ENCODE assay signal across 9 cellular contexts in the genomic region with DNA sequence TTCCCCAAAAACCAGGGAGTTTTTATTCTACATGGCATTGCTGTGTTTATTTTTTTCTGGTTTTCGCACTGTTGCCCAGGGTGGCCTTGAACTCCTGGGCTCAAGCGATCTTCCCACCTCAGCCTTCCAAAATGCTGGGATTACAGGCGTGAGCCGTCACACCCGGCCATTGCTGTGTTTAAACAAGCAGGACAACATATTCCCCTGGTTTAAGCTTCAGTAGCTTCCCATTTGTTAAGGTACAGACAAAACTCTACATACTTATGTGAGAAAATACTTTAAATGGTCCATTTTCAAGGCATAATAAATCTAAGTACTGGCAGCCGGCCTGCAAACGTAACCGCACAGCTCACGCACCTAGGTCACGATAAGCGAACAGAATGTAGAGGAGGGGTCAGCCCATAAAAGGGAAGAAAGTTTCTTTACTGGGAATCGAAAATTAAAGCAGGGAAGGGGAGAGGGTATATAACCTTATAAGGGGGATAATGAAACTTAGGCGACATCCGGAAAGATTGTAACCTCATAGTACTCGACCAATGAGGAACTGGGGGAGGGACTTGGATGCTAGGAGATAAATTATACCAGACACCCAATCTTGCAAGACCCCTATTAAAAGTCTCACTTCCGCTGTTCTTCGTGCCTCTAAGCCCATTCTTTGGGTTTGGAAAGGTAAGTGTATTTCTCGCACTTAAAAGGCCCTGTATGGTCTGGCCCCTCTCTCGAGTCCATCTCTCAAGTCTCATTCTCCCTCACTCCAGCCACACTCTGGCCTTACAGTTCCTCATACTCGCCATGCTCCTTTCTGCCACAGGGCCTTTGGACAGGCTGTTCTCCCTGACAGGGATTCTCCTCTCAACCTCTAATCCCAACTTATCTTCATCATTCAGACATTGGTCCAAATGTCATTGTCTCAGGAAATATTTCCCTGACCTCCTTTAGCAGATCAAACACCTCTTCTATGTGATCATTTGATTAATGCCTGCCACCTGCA. TPM values are rescaled to one million over a fixed set of nuclear protein-coding genes. Genes with fewer than 3 reads are reported as not detected.
DNase-seq lines count a peak whose midpoint lies in the region; ATAC-seq and TF ChIP-seq lines count a peak whose summit lies in the region.
"Had no signal": no experiment of that assay in that cellular context is flagged by ENCODE, and none has a peak within 500 bp of the region (broad histone marks: within the 10 kb centered on the region; RNA-seq: fewer than 3 reads in every experiment).

No MANE protein-coding gene starts in this region.

- POLR2A ChIA-PET in activated CD4-positive, alpha-beta T cell treated with anti-CD3 and anti-CD28 coated beads for 36 hours (lab: Charles Lee): interaction anchor here (0.6 to 3.5 kb wide), 28 partner anchors 8 to 931 kb away, joined by 3 to 421 read pairs (median 8); a partner anchor contains a TSS

- peak overlapping the region; percentile 15 to 52 (median 36) for H3K4me3 ChIP-seq in tibial nerve

- peak overlapping the region; percentile 28 for H3K4me3 Mint-ChIP-seq in activated naive CD4-positive, alpha-beta T cell treated with anti-CD3 and anti-CD28 coated beads for 36 hours
- H3K4me3 Mint-ChIP-seq in activated CD4-positive, alpha-beta T cell treated with anti-CD3 and anti-CD28 coated beads for 36 hours: no peak overlapping the region

- H3K27ac Mint-ChIP-seq in activated naive CD4-positive, alpha-beta T cell treated with anti-CD3 and anti-CD28 coated beads for 36 hours: no peak overlapping the region
- H3K27ac Mint-ChIP-seq in activated naive CD4-positive, alpha-beta T cell treated with anti-CD3 and anti-CD28 coated beads, Interleukin-2, amount 50 U/mL, for 72 hours: no peak overlapping the region
- H3K27ac Mint-ChIP-seq in activated CD4-positive, alpha-beta T cell treated with anti-CD3 and anti-CD28 coated beads for 36 hours: no peak overlapping the region

- CTCF ChIA-PET in activated naive CD4-positive, alpha-beta T cell treated with anti-CD3 and anti-CD28 coated beads for 36 hours (lab: Charles Lee): interaction anchor here (0.6 to 1.3 kb wide), 3 partner anchors 60 to 369 kb away, joined by 3 read pairs; a partner anchor contains a TSS
- CTCF ChIA-PET in activated CD4-positive, alpha-beta T cell treated with anti-CD3 and anti-CD28 coated beads for 36 hours (lab: Charles Lee): interaction anchor here (0.6 to 2.4 kb wide), 5 partner anchors 8 to 288 kb away, joined by 3 to 7 read pairs (median 5); a partner anchor contains a TSS

- H3K36me3 ChIP-seq in tibial nerve: no peaks in the 10 kb centered on the region

- H3K27ac ChIP-seq in angular gyrus (ENCODE audit: low read depth, low read length) (peak overlapping the region; percentile 98), tibial nerve (peak overlapping the region; percentile 74 to 92 (median 86))

- intact Hi-C loops in activated naive CD4-positive, alpha-beta T cell treated with anti-CD3 and anti-CD28 coated beads for 36 hours (cut with micrococcal nuclease): loop anchor here (1.0 to 5.0 kb wide), 4 partner anchors 45 to 935 kb away; a partner anchor contains a TSS
- intact Hi-C loops in activated CD4-positive, alpha-beta T cell treated with anti-CD3 and anti-CD28 coated beads for 36 hours (cut with DNase I, micrococcal nuclease): loop anchor here (1.0 to 10.0 kb wide), 5 partner anchors 60 to 625 kb away; a partner anchor contains a TSS

- DNase-seq in activated naive CD4-positive, alpha-beta T cell treated with anti-CD3 and anti-CD28 coated beads for 36 hours: no peak
- DNase-seq in activated naive CD4-positive, alpha-beta T cell treated with anti-CD3 and anti-CD28 coated beads, Interleukin-2, amount 50 U/mL, for 72 hours (ENCODE audit: low spot score in 2 of 2): no peak
- DNase-seq in left lobe of liver (ENCODE audit: low spot score) (peak; percentile 51), tibial nerve (ENCODE audit: low spot score in 2 of 2) (no peak)
- no peak for DNase-seq in activated CD4-positive, alpha-beta T cell treated with anti-CD3 and anti-CD28 coated beads for 36 hours
- no peak for DNase-seq in effector CD4-positive, alpha-beta T cell
- DNase-seq: DMS79 treated with DMSO at 0.1 percent for 48 hours had no signal

- no peaks in the 10 kb centered on the region for H3K27me3 Mint-ChIP-seq in activated naive CD4-positive, alpha-beta T cell treated with anti-CD3 and anti-CD28 coated beads for 36 hours (ENCODE audit: low read depth)
- no peaks in the 10 kb centered on the region for H3K27me3 Mint-ChIP-seq in activated CD4-positive, alpha-beta T cell treated with anti-CD3 and anti-CD28 coated beads for 36 hours

- no peaks in the 10 kb centered on the region for H3K36me3 Mint-ChIP-seq in activated naive CD4-positive, alpha-beta T cell treated with anti-CD3 and anti-CD28 coated beads for 36 hours (ENCODE audit: low read depth)
- no peaks in the 10 kb centered on the region for H3K36me3 Mint-ChIP-seq in activated naive CD4-positive, alpha-beta T cell treated with anti-CD3 and anti-CD28 coated beads, Interleukin-2, amount 50 U/mL, for 72 hours
- no peaks in the 10 kb centered on the region for H3K36me3 Mint-ChIP-seq in activated CD4-positive, alpha-beta T cell treated with anti-CD3 and anti-CD28 coated beads for 36 hours (ENCODE audit: low read depth)

- H3K4me1 ChIP-seq in tibial nerve: peaks cover 0 to 11% (median 6%) of the 10 kb centered on the region in 4 donors

- no peaks in the 10 kb centered on the region for H3K9me3 Mint-ChIP-seq in activated naive CD4-positive, alpha-beta T cell treated with anti-CD3 and anti-CD28 coated beads for 36 hours
- H3K9me3 Mint-ChIP-seq in activated naive CD4-positive, alpha-beta T cell treated with anti-CD3 and anti-CD28 coated beads, Interleukin-2, amount 50 U/mL, for 72 hours: peaks cover 4% of the 10 kb centered on the region in 2 donors
- no peaks in the 10 kb centered on the region for H3K9me3 Mint-ChIP-seq in activated CD4-positive, alpha-beta T cell treated with anti-CD3 and anti-CD28 coated beads for 36 hours (ENCODE audit: low read depth)

- ATAC-seq in activated naive CD4-positive, alpha-beta T cell treated with anti-CD3 and anti-CD28 coated beads, Interleukin-2, amount 50 U/mL, for 72 hours: no peak
- peak; percentile 17 for ATAC-seq in left lobe of liver
- ATAC-seq in HG03342 (IDR thresholded peaks at IDR 0.05; ENCODE audit: unreplicated experiment): no peak
- no peak for ATAC-seq in activated CD4-positive, alpha-beta T cell treated with anti-CD3 and anti-CD28 coated beads for 36 hours

- H3K27me3 ChIP-seq in tibial nerve: no peaks in the 10 kb centered on the region

- 76 to 77% methylated on average over 20 of the region's 20 CpGs for WGBS in tibial nerve, 2 donors

- H3K9me3 ChIP-seq in tibial nerve: no peaks in the 10 kb centered on the region

- TF ChIP-seq POLR2A in tibial nerve (IDR thresholded peaks at IDR 0.05): no peak

- TF ChIP-seq CTCF in tibial nerve (IDR thresholded peaks at IDR 0.05): no peak

- no peak for TF ChIP-seq EP300 in tibial nerve (IDR thresholded peaks at IDR 0.05)

- peaks cover 3% of the 10 kb centered on the region for H3K4me1 Mint-ChIP-seq in activated naive CD4-positive, alpha-beta T cell treated with anti-CD3 and anti-CD28 coated beads for 36 hours (ENCODE audit: low read depth)
- H3K4me1 Mint-ChIP-seq in activated CD4-positive, alpha-beta T cell treated with anti-CD3 and anti-CD28 coated beads for 36 hours: peaks cover 3% of the 10 kb centered on the region

RNA-seq across cellular contexts. Expression of a gene that starts 59.2 kb away (rescaled TPM):
- under 1 TPM; 0.20 to 0.24 TPM for total RNA-seq in activated naive CD4-positive, alpha-beta T cell treated with anti-CD3 and anti-CD28 coated beads for 36 hours
- total RNA-seq in activated naive CD4-positive, alpha-beta T cell treated with anti-CD3 and anti-CD28 coated beads, Interleukin-2, amount 50 U/mL, for 72 hours: under 1 TPM; 0.18 to 0.98 TPM
- 0.05 TPM for total RNA-seq in left lobe of liver
- total RNA-seq in tibial nerve: under 1 TPM in 2 of 4 donors, not detected in 2; under 0.01 to 0.21 TPM
- under 1 TPM; 0.14 to 0.21 TPM for total RNA-seq in activated CD4-positive, alpha-beta T cell treated with anti-CD3 and anti-CD28 coated beads for 36 hours

RNA-seq across cellular contexts. Expression of a gene that starts 59.8 kb away (rescaled TPM):
- total RNA-seq in activated naive CD4-positive, alpha-beta T cell treated with anti-CD3 and anti-CD28 coated beads for 36 hours: 10 to 100 TPM; 57.7 to 64.6 TPM
- total RNA-seq in activated naive CD4-positive, alpha-beta T cell treated with anti-CD3 and anti-CD28 coated beads, Interleukin-2, amount 50 U/mL, for 72 hours: 10 to 100 TPM; 73.7 to 85.5 TPM
- 5.1 TPM for total RNA-seq in left lobe of liver
- total RNA-seq in tibial nerve: 10 to 100 TPM; 10.3 to 18.8 (median 13.5) TPM
- 10 to 100 TPM; 85.4 to 87.2 TPM for total RNA-seq in activated CD4-positive, alpha-beta T cell treated with anti-CD3 and anti-CD28 coated beads for 36 hours
